ENCODE assay signal across 8 cellular contexts in genomic region chr5:55232194-55232984, GRCh38. TPM values are rescaled to one million over a fixed set of nuclear protein-coding genes. Genes with fewer than 3 reads are reported as not detected.
DNase-seq lines count a peak whose midpoint lies in the region; ATAC-seq, FAIRE-seq and TF ChIP-seq lines count a peak whose summit lies in the region.

No MANE protein-coding gene starts in this region.

- intact Hi-C loops in body of pancreas (cut with DNase I) = no loop called here

- no peaks in the 10 kb centered on the region for H3K9me1 ChIP-seq in keratinocyte (ENCODE audit: control insufficient read depth, extremely low read depth, insufficient read depth, low read length)

- H3K4me2 ChIP-seq in keratinocyte (ENCODE audit: control insufficient read depth, extremely low read depth, insufficient read depth, low read depth, low read length) = peak overlapping the region; percentile 91

- H3K4me1 ChIP-seq in body of pancreas (peaks cover 37% of the 10 kb centered on the region), keratinocyte (ENCODE audit: control insufficient read depth, extremely low read depth, insufficient read depth, low read length) (peaks cover 15% of the 10 kb centered on the region)

- H4K20me1 ChIP-seq in keratinocyte (ENCODE audit: control insufficient read depth, extremely low read depth, insufficient read depth, low read length) = no peaks in the 10 kb centered on the region

- TF ChIP-seq CTCF in GM12875 (IDR thresholded peaks at IDR 0.05; ENCODE audit: borderline replicate concordance, insufficient read depth, low read depth, low read length) (no peak), body of pancreas (IDR thresholded peaks at IDR 0.05) (no peak), keratinocyte (optimal IDR thresholded peaks at IDR 0.05 in 1 of 3, IDR thresholded peaks at IDR 0.05 in 1 of 3, conservative IDR thresholded peaks at IDR 0.05 in 1 of 3; ENCODE audit: extremely low read depth in 1 of 3, insufficient read depth in 2 of 3, low read length in 3 of 3) (no peak)

- FAIRE-seq in keratinocyte (lab: Jason Lieb, UNC) = peak; percentile 60

- H3K27me3 ChIP-seq in body of pancreas (no peaks in the 10 kb centered on the region), keratinocyte (ENCODE audit: control insufficient read depth, extremely low read depth, insufficient read depth, low read length) (peaks cover 21% of the 10 kb centered on the region)

- dilution Hi-C loops in keratinocyte (cut with MboI; ENCODE audit: extremely low pct_ligation_motif_present, low sequenced_read_pairs) = no loop called here

- H3K4me3 ChIP-seq in GM12875 (ENCODE audit: low read depth, low read length) = peak overlapping the region; percentile 58
- H3K4me3 ChIP-seq in body of pancreas = peak overlapping the region; percentile 47 to 51
- H3K4me3 ChIP-seq in keratinocyte (ENCODE audit: control insufficient read depth in 2 of 3, extremely low read depth in 1 of 3, insufficient read depth in 2 of 3, low read depth in 1 of 3, low read length in 3 of 3) = peak overlapping the region; percentile 69 to 92 (median 84)

- H3K36me3 ChIP-seq in body of pancreas (replicated peaks in 1 of 2; ENCODE audit: insufficient read depth in 1 of 2, low read depth in 2 of 2) (no peaks in the 10 kb centered on the region), keratinocyte (ENCODE audit: control insufficient read depth in 2 of 2, extremely low read depth in 1 of 2, insufficient read depth in 2 of 2, low read length in 2 of 2) (peaks cover 0 to 2% of the 10 kb centered on the region in 2 experiments)

- TF ChIP-seq POLR2A in body of pancreas (IDR thresholded peaks at IDR 0.05) = peak; percentile 22 to 80 (median 73)

- H3K9ac ChIP-seq in keratinocyte (ENCODE audit: control insufficient read depth, extremely low read depth, insufficient read depth, low read length) = peak overlapping the region; percentile 71

- ATAC-seq in body of pancreas = peak; percentile 52
- no peak for ATAC-seq in stimulated activated naive CD8-positive, alpha-beta T cell treated with anti-CD3 and anti-CD28 coated beads, Interleukin-15, Interleukin-2, amounts not matched to agents 100 U/mL and 50 U/mL, for 24 hours

- H3K79me2 ChIP-seq in keratinocyte (ENCODE audit: control insufficient read depth, insufficient read depth, low read length) = no peaks in the 10 kb centered on the region

- in situ Hi-C loops in ACHN (cut with HindIII; ENCODE audit: low pct_ligation_motif_present, low pct_unique_long_range_greater_than_20kb, low sequenced_read_pairs) = no loop called here

- 1% methylated on average over 47 of the region's 47 CpGs for WGBS in body of pancreas, 2 donors

- DNase-seq in ACHN = peak; percentile 50
- peak; percentile 54 for DNase-seq in NCI-H2171 (lab: John Stamatoyannopoulos, UW)
- peak; percentile 62 to 71 (median 66) for DNase-seq in body of pancreas
- no peak for DNase-seq in keratinocyte (ENCODE audit: low read depth, low spot score)
- peak; percentile 11 for DNase-seq in stimulated activated naive CD8-positive, alpha-beta T cell treated with anti-CD3 and anti-CD28 coated beads, Interleukin-15, Interleukin-2, amounts not matched to agents 100 U/mL and 50 U/mL, for 24 hours
- no peak for DNase-seq in HCEC 1CT
- no peak for DNase-seq in COLO829 (ENCODE audit: low spot score)

- H3K27ac ChIP-seq in body of pancreas = peak overlapping the region; percentile 73 to 91 (median 82)
- peak overlapping the region; percentile 52 for H3K27ac ChIP-seq in keratinocyte (ENCODE audit: control insufficient read depth, insufficient read depth, low read length)

- H2AFZ ChIP-seq in keratinocyte (ENCODE audit: control insufficient read depth, low read length) = peak overlapping the region; percentile 94

- no peaks in the 10 kb centered on the region for H3K9me3 ChIP-seq in body of pancreas
- H3K9me3 ChIP-seq in keratinocyte (ENCODE audit: control insufficient read depth, low read depth, low read length) = no peaks in the 10 kb centered on the region

RNA-seq across cellular contexts. Expression of gene CCNO, which starts 1.0 kb away (rescaled TPM):
- total RNA-seq in body of pancreas = 10 to 100 TPM in 1 of 2 donors, 1 to 10 TPM in 1; 7.3 to 10.5 TPM
- polyA plus RNA-seq in keratinocyte = 0.42 to 0.94 TPM (median 0.48 TPM) in 3 replicates
- 0.19 TPM for polyA plus RNA-seq in keratinocyte (2011; ENCODE audit: low read depth)
- 0.53 and 0.73 TPM in 2 replicates for polyA plus RNA-seq in keratinocyte (2011; cell fraction: cytosol; rRNA removed)
- polyA plus RNA-seq in keratinocyte (2011; cell fraction: nucleus; rRNA removed) = 1.6 and 2.2 TPM in 2 replicates
- polyA plus RNA-seq in keratinocyte (2012; ENCODE audit: low replicate concordance) = 1.2 and 2.8 TPM in 2 replicates
- polyA minus RNA-seq in keratinocyte = 0.13 to 0.56 TPM (median 0.30 TPM) in 3 replicates
- not detected for polyA minus RNA-seq in keratinocyte (2011; cell fraction: cytosol; rRNA and poly(A)+ RNA removed)
- 0.70 and 0.74 TPM in 2 replicates for polyA minus RNA-seq in keratinocyte (2011; cell fraction: nucleus; rRNA and poly(A)+ RNA removed)

RNA-seq across cellular contexts. Expression of gene MCIDAS, which starts 5.3 kb away (rescaled TPM):
- total RNA-seq in body of pancreas = 1 to 10 TPM in 1 of 2 donors, not detected in 1; 1.3 TPM
- polyA plus RNA-seq in keratinocyte = 0.03 to 0.15 TPM in 2 of 3 replicates, not detected in the other
- polyA plus RNA-seq in keratinocyte (2011; ENCODE audit: low read depth) = not detected
- polyA plus RNA-seq in keratinocyte (2011; cell fraction: cytosol; rRNA removed) = not detected in 2 replicates
- polyA plus RNA-seq in keratinocyte (2011; cell fraction: nucleus; rRNA removed) = 0.11 TPM in 1 of 2 replicates, not detected in the other
- 0.07 TPM in 1 of 2 replicates, not detected in the other for polyA plus RNA-seq in keratinocyte (2012; ENCODE audit: low replicate concordance)
- not detected in 3 replicates for polyA minus RNA-seq in keratinocyte
- polyA minus RNA-seq in keratinocyte (2011; cell fraction: cytosol; rRNA and poly(A)+ RNA removed) = not detected
- polyA minus RNA-seq in keratinocyte (2011; cell fraction: nucleus; rRNA and poly(A)+ RNA removed) = not detected in 2 replicates

RNA-seq across cellular contexts. Expression of gene CDC20B, which starts 59.4 kb away (rescaled TPM):
- not detected for total RNA-seq in body of pancreas
- 0.03 TPM in 1 of 3 replicates, not detected in the others for polyA plus RNA-seq in keratinocyte
- not detected for polyA plus RNA-seq in keratinocyte (2011; ENCODE audit: low read depth)
- polyA plus RNA-seq in keratinocyte (2011; cell fraction: cytosol; rRNA removed) = not detected in 2 replicates
- not detected in 2 replicates for polyA plus RNA-seq in keratinocyte (2011; cell fraction: nucleus; rRNA removed)
- not detected in 2 replicates for polyA plus RNA-seq in keratinocyte (2012; ENCODE audit: low replicate concordance)
- not detected in 3 replicates for polyA minus RNA-seq in keratinocyte
- not detected for polyA minus RNA-seq in keratinocyte (2011; cell fraction: cytosol; rRNA and poly(A)+ RNA removed)
- polyA minus RNA-seq in keratinocyte (2011; cell fraction: nucleus; rRNA and poly(A)+ RNA removed) = not detected in 2 replicates

Comparison
In these comparisons a context has a peak if more than half of its experiments do, and no peak if none do; other contexts are left out.
1. DNase-seq: peak in ACHN (single experiment), NCI-H2171 (single experiment), body of pancreas (4 of 4) and stimulated activated naive CD8-positive, alpha-beta T cell treated with anti-CD3 and anti-CD28 coated beads, Interleukin-15, Interleukin-2, amounts not matched to agents 100 U/mL and 50 U/mL, for 24 hours (single experiment); none in keratinocyte (single experiment), HCEC 1CT (single experiment) and COLO829 (single experiment).
2. Peak in every context shown above with its lines, with median percentiles within 50 percentile points of each other: H3K4me3 ChIP-seq.